Comparison of ENCODE assay signal across 1 cellular context in genomic region chr6:25026723-25027122, GRCh38.
TF ChIP-seq lines count a peak whose summit lies in the region.

No MANE protein-coding gene starts in this region.

TF ChIP-seq in SK-N-SH, 30 proteins besides CTCF, POLR2A, EP300 and RAD21 (continued from another document):
- TF ChIP-seq CHD2 (IDR thresholded peaks at IDR 0.05; ENCODE audit: low read length, partially characterized antibody) (no peak), SIN3A (IDR thresholded peaks at IDR 0.05; ENCODE audit: borderline replicate concordance, low read depth, low read length) (no peak), GABPA (IDR thresholded peaks at IDR 0.05; ENCODE audit: low read depth) (no peak), NRF1 (IDR thresholded peaks at IDR 0.05; ENCODE audit: low read depth, low read length) (no peak), EZH2phosphoT487 (IDR thresholded peaks at IDR 0.05; ENCODE audit: borderline replicate concordance, low read depth) (no peak), POLR2AphosphoS5 (IDR thresholded peaks at IDR 0.05; ENCODE audit: low read depth, low read length) (no peak), PBX3 (IDR thresholded peaks at IDR 0.05) (no peak), MEF2A (IDR thresholded peaks at IDR 0.05; ENCODE audit: borderline replicate concordance, low read depth) (no peak), TAF1 (IDR thresholded peaks at IDR 0.05; ENCODE audit: borderline replicate concordance, low read depth, low read length) (no peak), GATA2 (CRISPR knock-in tag; IDR thresholded peaks at IDR 0.05) (no peak), IRF3 (IDR thresholded peaks at IDR 0.05; ENCODE audit: low read depth, low read length) (no peak), RCOR1 (IDR thresholded peaks at IDR 0.05; ENCODE audit: low read length) (no peak)
